In the genomic region with DNA sequence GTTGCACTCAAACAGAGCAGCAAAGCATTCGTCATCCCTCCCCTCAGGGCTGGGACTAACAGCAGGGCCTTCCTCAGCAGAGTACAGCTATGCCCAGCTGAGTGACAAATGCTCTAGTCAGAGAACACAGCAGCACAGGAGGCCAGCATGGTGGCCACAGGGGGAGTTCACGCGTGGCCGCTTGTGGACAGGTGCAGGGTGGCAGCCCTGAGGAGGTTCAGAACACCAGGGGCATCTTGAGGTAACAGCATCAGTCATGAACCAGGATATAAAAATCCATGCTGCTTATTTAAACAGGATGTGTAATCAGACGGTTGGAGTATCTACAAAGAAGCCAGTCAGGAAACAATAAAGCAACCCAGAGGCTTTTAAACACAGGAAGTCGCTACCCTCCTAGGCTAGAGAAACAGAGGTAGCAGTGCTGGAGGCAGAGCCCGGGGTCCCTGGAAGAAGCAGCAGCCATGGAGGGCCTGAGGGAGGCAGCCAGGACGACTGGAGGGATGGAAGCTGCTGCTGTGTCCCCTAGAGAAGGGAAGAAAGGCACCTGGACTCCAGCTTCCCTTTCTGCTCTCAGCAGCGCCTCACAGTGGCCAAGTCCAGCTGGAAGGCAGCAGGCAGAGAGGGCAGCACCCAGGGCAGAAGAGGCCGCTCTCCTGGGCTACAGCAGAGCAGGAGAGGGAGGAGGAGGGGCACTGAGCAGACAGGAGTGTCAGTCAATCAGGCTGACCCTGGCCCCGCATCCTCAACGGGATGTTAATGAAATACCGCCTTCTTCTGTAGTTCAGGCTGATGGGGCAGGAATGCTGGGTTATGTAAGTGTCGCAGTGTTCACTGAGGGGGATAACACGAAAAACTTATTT, we compare ENCODE assay signal across 9 cellular contexts.
DNase-seq lines count a peak whose midpoint lies in the region; FAIRE-seq and TF ChIP-seq lines count a peak whose summit lies in the region.
"Had no signal": no experiment of that assay in that cellular context is flagged by ENCODE, and none has a peak within 500 bp of the region (broad histone marks: within the 10 kb centered on the region; RNA-seq: fewer than 3 reads in every experiment).

No MANE protein-coding gene starts in this region.

- H3K4me3 ChIP-seq in astrocyte of the spinal cord (ENCODE audit: low read depth, low read length) (no peak overlapping the region), kidney epithelial cell (ENCODE audit: low read depth, low read length) (no peak overlapping the region)

- DNase-seq in EL (peak; percentile 61), HT1080 (ENCODE audit: low read depth) (peak; percentile 47), SW480 (ENCODE audit: low spot score) (peak; percentile 13), astrocyte of the spinal cord (ENCODE audit: low read depth, low spot score) (peak; percentile 23), kidney epithelial cell (ENCODE audit: low read depth) (no peak), frontal cortex (ENCODE audit: low spot score in 2 of 2) (no peak), DMS79 (lab: John Stamatoyannopoulos, UW) (no peak)
- DNase-seq in stimulated activated CD8-positive, alpha-beta memory T cell treated with anti-CD3 and anti-CD28 coated beads, Interleukin-4, amount 100 ng/mL, for 48 hours: peak; percentile 88

- in situ Hi-C loops in astrocyte of the spinal cord (cut with HindIII; ENCODE audit: low sequenced_read_pairs): no loop called here

- no peaks in the 10 kb centered on the region for H3K27me3 ChIP-seq in kidney epithelial cell (ENCODE audit: control insufficient read depth, insufficient read depth, low read length)

- no peak for FAIRE-seq in frontal cortex (lab: Jason Lieb, UNC)
- FAIRE-seq: TTC549 had no signal

- TF ChIP-seq CTCF in astrocyte of the spinal cord (IDR thresholded peaks at IDR 0.05; ENCODE audit: low read depth, low read length) (peak; percentile 62), kidney epithelial cell (IDR thresholded peaks at IDR 0.05; ENCODE audit: insufficient read depth, low read length, poor library complexity, severe bottlenecking) (peak; percentile 55)

- H3K36me3 ChIP-seq in kidney epithelial cell (ENCODE audit: control insufficient read depth, insufficient read depth, low read length): no peaks in the 10 kb centered on the region

Comparison
In these comparisons a context has a peak if more than half of its experiments do, and no peak if none do; other contexts are left out.
1. DNase-seq: peak in EL (single experiment), HT1080 (single experiment), SW480 (single experiment), astrocyte of the spinal cord (single experiment) and stimulated activated CD8-positive, alpha-beta memory T cell treated with anti-CD3 and anti-CD28 coated beads, Interleukin-4, amount 100 ng/mL, for 48 hours (single experiment); none in kidney epithelial cell (single experiment), frontal cortex (0 of 2) and DMS79 (single experiment).